In genomic region chr10:128563904-128564303, GRCh38 we compare ENCODE assay signal across 6 cellular contexts.
"Had no signal": no experiment of that assay in that cellular context is flagged by ENCODE, and none has a peak within 500 bp of the region (broad histone marks: within the 10 kb centered on the region; RNA-seq: fewer than 3 reads in every experiment).

No MANE protein-coding gene starts in this region.

- H3K36me3 Mint-ChIP-seq: IgD-negative memory B cell had no signal

- H3K27ac Mint-ChIP-seq: IgD-negative memory B cell had no signal

- DNase-seq: IMR-90, KBM-7, KG1 had no signal

- ATAC-seq: HepG2, K562 had no signal

- H3K4me1 Mint-ChIP-seq: IgD-negative memory B cell had no signal
